In the genomic region with DNA sequence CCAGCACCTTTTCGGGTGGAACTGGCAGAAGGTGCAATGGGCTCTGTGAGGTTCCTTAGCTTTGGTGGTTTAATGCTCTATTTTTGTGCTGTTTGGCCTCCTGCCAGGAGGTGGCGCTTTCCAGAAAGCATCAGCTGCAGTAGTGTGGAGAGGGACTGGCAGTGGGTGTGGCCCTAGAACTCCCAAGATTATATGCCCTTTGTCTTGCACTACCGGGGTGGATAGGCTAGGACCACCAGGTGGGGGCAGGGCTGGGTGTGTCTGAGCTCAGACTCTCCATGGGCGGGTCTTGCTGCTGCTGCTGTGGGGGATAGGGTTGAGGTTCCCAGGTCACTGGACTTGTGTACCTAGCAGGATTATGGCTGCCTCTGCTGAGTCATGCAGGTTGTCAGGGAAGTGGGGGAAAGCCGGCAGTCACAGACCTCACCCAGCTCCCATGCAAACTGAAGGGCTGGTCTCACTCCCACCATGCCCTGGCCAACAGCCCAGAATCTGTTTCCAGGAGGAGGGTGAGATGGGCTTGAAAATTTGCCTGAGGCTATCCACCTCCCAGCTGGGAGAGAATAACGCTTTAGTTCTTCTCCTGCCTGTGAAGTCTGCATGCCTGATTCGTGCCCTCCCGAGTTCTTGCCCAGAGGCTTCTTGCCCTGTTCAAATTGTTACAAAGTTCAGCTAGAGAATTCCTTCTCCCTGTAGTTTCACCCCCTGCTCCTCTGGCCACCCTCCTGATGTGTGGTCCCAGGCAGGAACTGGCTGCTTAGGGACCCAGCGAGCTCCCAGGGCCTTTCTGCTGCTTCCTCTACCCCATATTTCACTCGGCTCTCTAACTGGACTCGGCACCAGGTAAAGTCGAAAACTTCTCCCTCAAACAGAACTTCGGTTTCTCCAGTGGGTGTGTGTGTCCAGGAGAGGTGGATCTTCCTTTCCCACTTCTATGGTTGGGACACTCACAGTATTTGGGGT, we compare ENCODE assay signal across 1 cellular context.
TF ChIP-seq lines count a peak whose summit lies in the region.

No MANE protein-coding gene starts in this region.

TF ChIP-seq in K562, 482 proteins besides CTCF, POLR2A, EP300 and RAD21 (continued from another document and continues in another):
- TF ChIP-seq, protein P1, sequence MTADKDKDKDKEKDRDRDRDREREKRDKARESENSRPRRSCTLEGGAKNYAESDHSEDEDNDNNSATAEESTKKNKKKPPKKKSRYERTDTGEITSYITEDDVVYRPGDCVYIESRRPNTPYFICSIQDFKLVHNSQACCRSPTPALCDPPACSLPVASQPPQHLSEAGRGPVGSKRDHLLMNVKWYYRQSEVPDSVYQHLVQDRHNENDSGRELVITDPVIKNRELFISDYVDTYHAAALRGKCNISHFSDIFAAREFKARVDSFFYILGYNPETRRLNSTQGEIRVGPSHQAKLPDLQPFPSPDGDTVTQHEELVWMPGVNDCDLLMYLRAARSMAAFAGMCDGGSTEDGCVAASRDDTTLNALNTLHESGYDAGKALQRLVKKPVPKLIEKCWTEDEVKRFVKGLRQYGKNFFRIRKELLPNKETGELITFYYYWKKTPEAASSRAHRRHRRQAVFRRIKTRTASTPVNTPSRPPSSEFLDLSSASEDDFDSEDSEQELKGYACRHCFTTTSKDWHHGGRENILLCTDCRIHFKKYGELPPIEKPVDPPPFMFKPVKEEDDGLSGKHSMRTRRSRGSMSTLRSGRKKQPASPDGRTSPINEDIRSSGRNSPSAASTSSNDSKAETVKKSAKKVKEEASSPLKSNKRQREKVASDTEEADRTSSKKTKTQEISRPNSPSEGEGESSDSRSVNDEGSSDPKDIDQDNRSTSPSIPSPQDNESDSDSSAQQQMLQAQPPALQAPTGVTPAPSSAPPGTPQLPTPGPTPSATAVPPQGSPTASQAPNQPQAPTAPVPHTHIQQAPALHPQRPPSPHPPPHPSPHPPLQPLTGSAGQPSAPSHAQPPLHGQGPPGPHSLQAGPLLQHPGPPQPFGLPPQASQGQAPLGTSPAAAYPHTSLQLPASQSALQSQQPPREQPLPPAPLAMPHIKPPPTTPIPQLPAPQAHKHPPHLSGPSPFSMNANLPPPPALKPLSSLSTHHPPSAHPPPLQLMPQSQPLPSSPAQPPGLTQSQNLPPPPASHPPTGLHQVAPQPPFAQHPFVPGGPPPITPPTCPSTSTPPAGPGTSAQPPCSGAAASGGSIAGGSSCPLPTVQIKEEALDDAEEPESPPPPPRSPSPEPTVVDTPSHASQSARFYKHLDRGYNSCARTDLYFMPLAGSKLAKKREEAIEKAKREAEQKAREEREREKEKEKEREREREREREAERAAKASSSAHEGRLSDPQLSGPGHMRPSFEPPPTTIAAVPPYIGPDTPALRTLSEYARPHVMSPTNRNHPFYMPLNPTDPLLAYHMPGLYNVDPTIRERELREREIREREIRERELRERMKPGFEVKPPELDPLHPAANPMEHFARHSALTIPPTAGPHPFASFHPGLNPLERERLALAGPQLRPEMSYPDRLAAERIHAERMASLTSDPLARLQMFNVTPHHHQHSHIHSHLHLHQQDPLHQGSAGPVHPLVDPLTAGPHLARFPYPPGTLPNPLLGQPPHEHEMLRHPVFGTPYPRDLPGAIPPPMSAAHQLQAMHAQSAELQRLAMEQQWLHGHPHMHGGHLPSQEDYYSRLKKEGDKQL (CRISPR knock-in tag; IDR thresholded peaks at IDR 0.05; ENCODE audit: borderline replicate concordance) = no peak
- TF ChIP-seq TRIM28 (IDR thresholded peaks at IDR 0.05) (no peak), KLF1 (tag; IDR thresholded peaks at IDR 0.05) (0 out of 2 replicates have a peak, but pooled peaks have one; percentile 31), FOXK2 (conservative IDR thresholded peaks at IDR 0.05 in 1 of 2, IDR thresholded peaks at IDR 0.05 in 1 of 2; ENCODE audit: low read depth in 2 of 2) (no peak), MAZ (CRISPR knock-in tag; conservative IDR thresholded peaks at IDR 0.05 in 1 of 2, IDR thresholded peaks at IDR 0.05 in 1 of 2) (0 out of 4 replicates have a peak, but pooled peaks of 1 of the 2 experiments have one; percentile 39), MXI1 (IDR thresholded peaks at IDR 0.05; ENCODE audit: low read depth, low read length) (no peak), ZNF316 (IDR thresholded peaks at IDR 0.05) (peak; percentile 57; the same call in 1 of the 2 replicates), SP1 (CRISPR knock-in tag; IDR thresholded peaks at IDR 0.05) (no peak), ZSCAN32 (CRISPR knock-in tag; IDR thresholded peaks at IDR 0.05) (no peak), GATAD2A (IDR thresholded peaks at IDR 0.05) (no peak), ZBTB17 (CRISPR knock-in tag; IDR thresholded peaks at IDR 0.05) (no peak), KLF16 (IDR thresholded peaks at IDR 0.05) (no peak), C11orf30 (IDR thresholded peaks at IDR 0.05; ENCODE audit: low read depth) (peak; percentile 73), SLC30A9 (CRISPR knock-in tag; IDR thresholded peaks at IDR 0.05) (no peak), GTF2F1 (IDR thresholded peaks at IDR 0.05; ENCODE audit: low read depth, low read length) (no peak), NR2C1 (IDR thresholded peaks at IDR 0.05) (no peak), NR2C1 (tag; IDR thresholded peaks at IDR 0.05) (peak; percentile 34; the same call in 1 of the 2 replicates), CC2D1A (IDR thresholded peaks at IDR 0.05) (peak; percentile 68), ZNF184 (CRISPR knock-in tag; IDR thresholded peaks at IDR 0.05) (no peak), ARID1B (IDR thresholded peaks at IDR 0.05) (0 out of 2 replicates have a peak, but pooled peaks have one; percentile 31), BDP1 (IDR thresholded peaks at IDR 0.05; ENCODE audit: insufficient read depth, insufficient read length) (no peak), RAD51 (IDR thresholded peaks at IDR 0.05; ENCODE audit: borderline replicate concordance, low read depth) (no peak), ZNF79 (CRISPR knock-in tag; IDR thresholded peaks at IDR 0.05; ENCODE audit: low read depth) (no peak), STAT5A (IDR thresholded peaks at IDR 0.05; ENCODE audit: borderline replicate concordance, low read length) (no peak), ZNF717 (CRISPR knock-in tag; IDR thresholded peaks at IDR 0.05) (no peak), FOXA3 (CRISPR knock-in tag; conservative IDR thresholded peaks at IDR 0.05 in 1 of 2, IDR thresholded peaks at IDR 0.05 in 1 of 2) (peak; percentile 17 to 45; a peak in 2 of 4 replicates), RFX1 (IDR thresholded peaks at IDR 0.05) (peak; percentile 23; the same call in 1 of the 2 replicates)
- TF ChIP-seq, protein P2, sequence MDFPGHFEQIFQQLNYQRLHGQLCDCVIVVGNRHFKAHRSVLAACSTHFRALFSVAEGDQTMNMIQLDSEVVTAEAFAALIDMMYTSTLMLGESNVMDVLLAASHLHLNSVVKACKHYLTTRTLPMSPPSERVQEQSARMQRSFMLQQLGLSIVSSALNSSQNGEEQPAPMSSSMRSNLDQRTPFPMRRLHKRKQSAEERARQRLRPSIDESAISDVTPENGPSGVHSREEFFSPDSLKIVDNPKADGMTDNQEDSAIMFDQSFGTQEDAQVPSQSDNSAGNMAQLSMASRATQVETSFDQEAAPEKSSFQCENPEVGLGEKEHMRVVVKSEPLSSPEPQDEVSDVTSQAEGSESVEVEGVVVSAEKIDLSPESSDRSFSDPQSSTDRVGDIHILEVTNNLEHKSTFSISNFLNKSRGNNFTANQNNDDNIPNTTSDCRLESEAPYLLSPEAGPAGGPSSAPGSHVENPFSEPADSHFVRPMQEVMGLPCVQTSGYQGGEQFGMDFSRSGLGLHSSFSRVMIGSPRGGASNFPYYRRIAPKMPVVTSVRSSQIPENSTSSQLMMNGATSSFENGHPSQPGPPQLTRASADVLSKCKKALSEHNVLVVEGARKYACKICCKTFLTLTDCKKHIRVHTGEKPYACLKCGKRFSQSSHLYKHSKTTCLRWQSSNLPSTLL (IDR thresholded peaks at IDR 0.05) = no peak
- TF ChIP-seq, protein P3, sequence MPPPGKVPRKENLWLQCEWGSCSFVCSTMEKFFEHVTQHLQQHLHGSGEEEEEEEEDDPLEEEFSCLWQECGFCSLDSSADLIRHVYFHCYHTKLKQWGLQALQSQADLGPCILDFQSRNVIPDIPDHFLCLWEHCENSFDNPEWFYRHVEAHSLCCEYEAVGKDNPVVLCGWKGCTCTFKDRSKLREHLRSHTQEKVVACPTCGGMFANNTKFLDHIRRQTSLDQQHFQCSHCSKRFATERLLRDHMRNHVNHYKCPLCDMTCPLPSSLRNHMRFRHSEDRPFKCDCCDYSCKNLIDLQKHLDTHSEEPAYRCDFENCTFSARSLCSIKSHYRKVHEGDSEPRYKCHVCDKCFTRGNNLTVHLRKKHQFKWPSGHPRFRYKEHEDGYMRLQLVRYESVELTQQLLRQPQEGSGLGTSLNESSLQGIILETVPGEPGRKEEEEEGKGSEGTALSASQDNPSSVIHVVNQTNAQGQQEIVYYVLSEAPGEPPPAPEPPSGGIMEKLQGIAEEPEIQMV (tag; conservative IDR thresholded peaks at IDR 0.05; ENCODE audit: low read depth) = no peak
- TF ChIP-seq, protein P4, sequence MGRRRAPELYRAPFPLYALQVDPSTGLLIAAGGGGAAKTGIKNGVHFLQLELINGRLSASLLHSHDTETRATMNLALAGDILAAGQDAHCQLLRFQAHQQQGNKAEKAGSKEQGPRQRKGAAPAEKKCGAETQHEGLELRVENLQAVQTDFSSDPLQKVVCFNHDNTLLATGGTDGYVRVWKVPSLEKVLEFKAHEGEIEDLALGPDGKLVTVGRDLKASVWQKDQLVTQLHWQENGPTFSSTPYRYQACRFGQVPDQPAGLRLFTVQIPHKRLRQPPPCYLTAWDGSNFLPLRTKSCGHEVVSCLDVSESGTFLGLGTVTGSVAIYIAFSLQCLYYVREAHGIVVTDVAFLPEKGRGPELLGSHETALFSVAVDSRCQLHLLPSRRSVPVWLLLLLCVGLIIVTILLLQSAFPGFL (CRISPR knock-in tag; IDR thresholded peaks at IDR 0.05) = no peak
- TF ChIP-seq, protein P5, sequence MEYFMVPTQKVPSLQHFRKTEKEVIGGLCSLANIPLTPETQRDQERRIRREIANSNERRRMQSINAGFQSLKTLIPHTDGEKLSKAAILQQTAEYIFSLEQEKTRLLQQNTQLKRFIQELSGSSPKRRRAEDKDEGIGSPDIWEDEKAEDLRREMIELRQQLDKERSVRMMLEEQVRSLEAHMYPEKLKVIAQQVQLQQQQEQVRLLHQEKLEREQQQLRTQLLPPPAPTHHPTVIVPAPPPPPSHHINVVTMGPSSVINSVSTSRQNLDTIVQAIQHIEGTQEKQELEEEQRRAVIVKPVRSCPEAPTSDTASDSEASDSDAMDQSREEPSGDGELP (CRISPR knock-in tag; IDR thresholded peaks at IDR 0.05; ENCODE audit: borderline replicate concordance) = peak; percentile 66
- TF ChIP-seq, protein P6, sequence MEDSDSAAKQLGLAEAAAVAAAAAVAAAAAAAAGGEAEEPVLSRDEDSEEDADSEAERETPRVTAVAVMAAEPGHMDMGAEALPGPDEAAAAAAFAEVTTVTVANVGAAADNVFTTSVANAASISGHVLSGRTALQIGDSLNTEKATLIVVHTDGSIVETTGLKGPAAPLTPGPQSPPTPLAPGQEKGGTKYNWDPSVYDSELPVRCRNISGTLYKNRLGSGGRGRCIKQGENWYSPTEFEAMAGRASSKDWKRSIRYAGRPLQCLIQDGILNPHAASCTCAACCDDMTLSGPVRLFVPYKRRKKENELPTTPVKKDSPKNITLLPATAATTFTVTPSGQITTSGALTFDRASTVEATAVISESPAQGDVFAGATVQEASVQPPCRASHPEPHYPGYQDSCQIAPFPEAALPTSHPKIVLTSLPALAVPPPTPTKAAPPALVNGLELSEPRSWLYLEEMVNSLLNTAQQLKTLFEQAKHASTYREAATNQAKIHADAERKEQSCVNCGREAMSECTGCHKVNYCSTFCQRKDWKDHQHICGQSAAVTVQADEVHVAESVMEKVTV (CRISPR knock-in tag; IDR thresholded peaks at IDR 0.05) = 0 out of 2 replicates have a peak, but pooled peaks have one; percentile 22
- TF ChIP-seq, protein P7, sequence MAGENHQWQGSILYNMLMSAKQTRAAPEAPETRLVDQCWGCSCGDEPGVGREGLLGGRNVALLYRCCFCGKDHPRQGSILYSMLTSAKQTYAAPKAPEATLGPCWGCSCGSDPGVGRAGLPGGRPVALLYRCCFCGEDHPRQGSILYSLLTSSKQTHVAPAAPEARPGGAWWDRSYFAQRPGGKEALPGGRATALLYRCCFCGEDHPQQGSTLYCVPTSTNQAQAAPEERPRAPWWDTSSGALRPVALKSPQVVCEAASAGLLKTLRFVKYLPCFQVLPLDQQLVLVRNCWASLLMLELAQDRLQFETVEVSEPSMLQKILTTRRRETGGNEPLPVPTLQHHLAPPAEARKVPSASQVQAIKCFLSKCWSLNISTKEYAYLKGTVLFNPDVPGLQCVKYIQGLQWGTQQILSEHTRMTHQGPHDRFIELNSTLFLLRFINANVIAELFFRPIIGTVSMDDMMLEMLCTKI (IDR thresholded peaks at IDR 0.05; ENCODE audit: partially characterized antibody) = no peak
- TF ChIP-seq, protein P8, sequence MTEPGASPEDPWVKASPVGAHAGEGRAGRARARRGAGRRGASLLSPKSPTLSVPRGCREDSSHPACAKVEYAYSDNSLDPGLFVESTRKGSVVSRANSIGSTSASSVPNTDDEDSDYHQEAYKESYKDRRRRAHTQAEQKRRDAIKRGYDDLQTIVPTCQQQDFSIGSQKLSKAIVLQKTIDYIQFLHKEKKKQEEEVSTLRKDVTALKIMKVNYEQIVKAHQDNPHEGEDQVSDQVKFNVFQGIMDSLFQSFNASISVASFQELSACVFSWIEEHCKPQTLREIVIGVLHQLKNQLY (CRISPR knock-in tag; conservative IDR thresholded peaks at IDR 0.05) = no peak
- TF ChIP-seq, protein P9, sequence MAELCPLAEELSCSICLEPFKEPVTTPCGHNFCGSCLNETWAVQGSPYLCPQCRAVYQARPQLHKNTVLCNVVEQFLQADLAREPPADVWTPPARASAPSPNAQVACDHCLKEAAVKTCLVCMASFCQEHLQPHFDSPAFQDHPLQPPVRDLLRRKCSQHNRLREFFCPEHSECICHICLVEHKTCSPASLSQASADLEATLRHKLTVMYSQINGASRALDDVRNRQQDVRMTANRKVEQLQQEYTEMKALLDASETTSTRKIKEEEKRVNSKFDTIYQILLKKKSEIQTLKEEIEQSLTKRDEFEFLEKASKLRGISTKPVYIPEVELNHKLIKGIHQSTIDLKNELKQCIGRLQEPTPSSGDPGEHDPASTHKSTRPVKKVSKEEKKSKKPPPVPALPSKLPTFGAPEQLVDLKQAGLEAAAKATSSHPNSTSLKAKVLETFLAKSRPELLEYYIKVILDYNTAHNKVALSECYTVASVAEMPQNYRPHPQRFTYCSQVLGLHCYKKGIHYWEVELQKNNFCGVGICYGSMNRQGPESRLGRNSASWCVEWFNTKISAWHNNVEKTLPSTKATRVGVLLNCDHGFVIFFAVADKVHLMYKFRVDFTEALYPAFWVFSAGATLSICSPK (IDR thresholded peaks at IDR 0.05; ENCODE audit: borderline replicate concordance) = no peak
- TF ChIP-seq, protein P10, sequence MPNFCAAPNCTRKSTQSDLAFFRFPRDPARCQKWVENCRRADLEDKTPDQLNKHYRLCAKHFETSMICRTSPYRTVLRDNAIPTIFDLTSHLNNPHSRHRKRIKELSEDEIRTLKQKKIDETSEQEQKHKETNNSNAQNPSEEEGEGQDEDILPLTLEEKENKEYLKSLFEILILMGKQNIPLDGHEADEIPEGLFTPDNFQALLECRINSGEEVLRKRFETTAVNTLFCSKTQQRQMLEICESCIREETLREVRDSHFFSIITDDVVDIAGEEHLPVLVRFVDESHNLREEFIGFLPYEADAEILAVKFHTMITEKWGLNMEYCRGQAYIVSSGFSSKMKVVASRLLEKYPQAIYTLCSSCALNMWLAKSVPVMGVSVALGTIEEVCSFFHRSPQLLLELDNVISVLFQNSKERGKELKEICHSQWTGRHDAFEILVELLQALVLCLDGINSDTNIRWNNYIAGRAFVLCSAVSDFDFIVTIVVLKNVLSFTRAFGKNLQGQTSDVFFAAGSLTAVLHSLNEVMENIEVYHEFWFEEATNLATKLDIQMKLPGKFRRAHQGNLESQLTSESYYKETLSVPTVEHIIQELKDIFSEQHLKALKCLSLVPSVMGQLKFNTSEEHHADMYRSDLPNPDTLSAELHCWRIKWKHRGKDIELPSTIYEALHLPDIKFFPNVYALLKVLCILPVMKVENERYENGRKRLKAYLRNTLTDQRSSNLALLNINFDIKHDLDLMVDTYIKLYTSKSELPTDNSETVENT (CRISPR knock-in tag; IDR thresholded peaks at IDR 0.05) = peak; percentile 24; the same call in 1 of the 2 replicates
